In the genomic region with DNA sequence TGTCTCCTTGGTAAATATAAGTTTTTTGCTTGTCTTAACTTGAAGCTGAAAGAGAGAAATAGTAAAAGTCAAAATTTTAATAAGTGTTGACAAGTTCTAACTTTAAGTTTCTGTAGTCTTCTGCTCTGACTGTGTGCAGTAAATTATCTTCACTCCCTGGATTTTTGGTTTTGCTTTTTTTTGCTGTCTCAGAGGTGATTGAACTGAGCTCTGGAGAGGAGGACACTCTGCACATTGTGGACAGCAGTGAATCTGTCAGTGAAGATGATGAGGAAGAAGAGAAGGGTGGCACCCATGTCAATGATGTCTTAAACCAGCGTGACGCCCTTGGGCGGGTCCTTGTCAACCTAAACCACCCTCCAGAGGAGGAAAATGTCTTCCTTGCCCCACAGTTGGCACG, we compare ENCODE assay signal across 25 cellular contexts.
"Had no signal": no experiment of that assay in that cellular context is flagged by ENCODE, and none has a peak within 500 bp of the region (broad histone marks: within the 10 kb centered on the region; RNA-seq: fewer than 3 reads in every experiment).

No MANE protein-coding gene starts in this region.

- H3K9me3 ChIP-seq: left ventricle myocardium inferior, pancreas, right atrium auricular region, right lobe of liver, tibial nerve, uterus had no signal

- H3K9me3 Mint-ChIP-seq: immature natural killer cell; natural killer cell; stimulated activated memory B cell treated with anti-CD40 and anti-IgM and Interleukin-4, amounts not matched to agents 10 μg/mL and 1 μg/mL and 100 μg/mL, for 72 hours; stimulated activated naive CD8-positive, alpha-beta T cell treated with anti-CD3 and anti-CD28 coated beads, Interleukin-15, amount 100 ng/mL, for 72 hours; type B pancreatic cell had no signal

- H3K27me3 ChIP-seq: pancreas, right atrium auricular region, right lobe of liver, tibial nerve, uterus had no signal

- H3K36me3 ChIP-seq: uterus had no signal

- H3K27me3 Mint-ChIP-seq: naive B cell; stimulated activated memory B cell treated with anti-CD40 and anti-IgM and Interleukin-4, amounts not matched to agents 10 μg/mL and 1 μg/mL and 100 μg/mL, for 72 hours; stimulated activated naive CD8-positive, alpha-beta T cell treated with anti-CD3 and anti-CD28 coated beads, Interleukin-15, amount 100 ng/mL, for 72 hours; type B pancreatic cell had no signal

- H3K4me3 Mint-ChIP-seq: immature natural killer cell; mesothelial cell of epicardium; naive B cell; natural killer cell; stimulated activated memory B cell treated with anti-CD40 and anti-IgM and Interleukin-4, amounts not matched to agents 10 μg/mL and 1 μg/mL and 100 μg/mL, for 72 hours; stimulated activated naive CD8-positive, alpha-beta T cell treated with anti-CD3 and anti-CD28 coated beads, Interleukin-15, amount 100 ng/mL, for 72 hours; type B pancreatic cell had no signal

- H3K27ac ChIP-seq: left ventricle myocardium inferior, pancreas, right atrium auricular region, right lobe of liver, tibial nerve, uterus had no signal

- DNase-seq: hypothalamus; immature natural killer cell; kidney; left colon; left ventricle myocardium inferior; mesendoderm; naive B cell; natural killer cell; pancreas; right lobe of liver; stimulated activated CD4-positive, alpha-beta T cell treated with anti-CD3 and anti-CD28 coated beads, Interleukin-1b, Interleukin-23, amount 100 ng/mL, for 48 hours; stimulated activated CD4-positive, alpha-beta T cell treated with anti-CD3 and anti-CD28 coated beads, Interleukin-2, amount 100 ng/mL, for 48 hours; stimulated activated CD4-positive, alpha-beta T cell treated with anti-CD3 and anti-CD28 coated beads, Interleukin-4, amount 100 ng/mL, for 4 hours; stimulated activated CD8-positive, alpha-beta memory T cell treated with anti-CD3 and anti-CD28 coated beads, Interleukin-4, amount 100 ng/mL, for 48 hours; stimulated activated naive CD4-positive, alpha-beta T cell treated with Interleukin-2 at 50 U/mL for 16 hours; stimulated activated naive CD8-positive, alpha-beta T cell treated with anti-CD3 and anti-CD28 coated beads, Interleukin-15, amount 100 ng/mL, for 72 hours; substantia nigra; uterus had no signal

- H3K27ac Mint-ChIP-seq: mesothelial cell of epicardium; natural killer cell; stimulated activated memory B cell treated with anti-CD40 and anti-IgM and Interleukin-4, amounts not matched to agents 10 μg/mL and 1 μg/mL and 100 μg/mL, for 72 hours; type B pancreatic cell had no signal

- ATAC-seq: left colon; natural killer cell; pancreas; stimulated activated memory B cell treated with anti-CD40 and anti-IgM and Interleukin-4, amounts not matched to agents 10 μg/mL and 1 μg/mL and 100 μg/mL, for 72 hours; stimulated activated naive CD8-positive, alpha-beta T cell treated with anti-CD3 and anti-CD28 coated beads, Interleukin-15, amount 100 ng/mL, for 72 hours had no signal

- H3K4me2 ChIP-seq: smooth muscle cell had no signal

- H3K4me1 ChIP-seq: left ventricle myocardium inferior, pancreas, right atrium auricular region, right lobe of liver, tibial nerve, uterus had no signal

- H3K4me1 Mint-ChIP-seq: mesothelial cell of epicardium; stimulated activated memory B cell treated with anti-CD40 and anti-IgM and Interleukin-4, amounts not matched to agents 10 μg/mL and 1 μg/mL and 100 μg/mL, for 72 hours; stimulated activated naive CD8-positive, alpha-beta T cell treated with anti-CD3 and anti-CD28 coated beads, Interleukin-15, amount 100 ng/mL, for 72 hours had no signal

- H3K4me3 ChIP-seq: left ventricle myocardium inferior, lung, pancreas, right atrium auricular region, smooth muscle cell, tibial nerve, uterus had no signal
